In the genomic region with DNA sequence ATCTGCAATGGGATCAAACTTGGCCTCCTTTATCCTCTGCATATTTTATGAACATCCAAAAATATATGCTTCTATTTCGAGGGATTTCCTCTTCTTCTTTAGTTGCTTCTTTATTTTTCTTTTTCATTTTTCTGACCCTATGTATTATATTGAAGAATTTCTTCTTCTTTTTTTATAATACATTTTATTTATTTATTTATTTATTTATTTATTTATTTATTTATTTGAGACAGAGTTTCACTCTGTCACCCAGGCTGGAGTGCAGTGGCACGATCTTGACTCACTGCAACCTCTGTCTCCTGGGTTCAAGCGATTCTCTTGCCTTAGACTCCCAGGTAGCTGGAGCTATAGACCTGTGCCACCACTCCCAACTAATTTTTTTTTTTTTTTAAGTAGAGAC, we compare ENCODE assay signal across 6 cellular contexts. TPM values are rescaled to one million over a fixed set of nuclear protein-coding genes. Genes with fewer than 3 reads are reported as not detected.
DNase-seq lines count a peak whose midpoint lies in the region; ATAC-seq, FAIRE-seq and TF ChIP-seq lines count a peak whose summit lies in the region.
"Not testable (repeated sequence)": the region's sequence is repeated elsewhere in the genome, so short reads cannot be mapped to it uniquely, and the experiment has no call there.

No MANE protein-coding gene starts in this region.

- TF ChIP-seq POLR2A in esophagus squamous epithelium (IDR thresholded peaks at IDR 0.05); suprapubic skin (IDR thresholded peaks at IDR 0.05): not testable (repeated sequence)

- not testable (repeated sequence) for H3K9me1 ChIP-seq in keratinocyte (ENCODE audit: control insufficient read depth, extremely low read depth, insufficient read depth, low read length)

- intact Hi-C loops in esophagus squamous epithelium (cut with DNase I): not testable (repeated sequence)

- dilution Hi-C loops in keratinocyte (cut with MboI; ENCODE audit: extremely low pct_ligation_motif_present, low sequenced_read_pairs): not testable (repeated sequence)

- H3K9me3 ChIP-seq in DOHH2 (ENCODE audit: control insufficient read depth, insufficient read depth, low read length); esophagus squamous epithelium; keratinocyte (ENCODE audit: control insufficient read depth, low read depth, low read length); parathyroid adenoma (ENCODE audit: control insufficient read depth, low read length); suprapubic skin: not testable (repeated sequence)

- not testable (repeated sequence) for TF ChIP-seq CTCF in DOHH2 (IDR thresholded peaks at IDR 0.05; ENCODE audit: low read depth, low read length, poor library complexity, severe bottlenecking); WTC11 (IDR thresholded peaks at IDR 0.05); esophagus squamous epithelium (IDR thresholded peaks at IDR 0.05); keratinocyte (optimal IDR thresholded peaks at IDR 0.05 in 1 of 3, IDR thresholded peaks at IDR 0.05 in 1 of 3, conservative IDR thresholded peaks at IDR 0.05 in 1 of 3; ENCODE audit: extremely low read depth in 1 of 3, insufficient read depth in 2 of 3, low read length in 3 of 3); parathyroid adenoma (IDR thresholded peaks at IDR 0.05); suprapubic skin (IDR thresholded peaks at IDR 0.05)

- not testable (repeated sequence) for H3K27ac Mint-ChIP-seq in WTC11

- not testable (repeated sequence) for H2AFZ ChIP-seq in keratinocyte (ENCODE audit: control insufficient read depth, low read length); parathyroid adenoma

- H3K36me3 ChIP-seq in DOHH2 (ENCODE audit: control insufficient read depth, low read length); esophagus squamous epithelium; keratinocyte (ENCODE audit: control insufficient read depth in 2 of 2, extremely low read depth in 1 of 2, insufficient read depth in 2 of 2, low read length in 2 of 2); parathyroid adenoma (ENCODE audit: control insufficient read depth, insufficient read depth, low read length); suprapubic skin: not testable (repeated sequence)

- POLR2A ChIA-PET in WTC11 (lab: Charles Lee): not testable (repeated sequence)

- not testable (repeated sequence) for H3K27me3 ChIP-seq in DOHH2 (ENCODE audit: control insufficient read depth, low read length); esophagus squamous epithelium; keratinocyte (ENCODE audit: control insufficient read depth, extremely low read depth, insufficient read depth, low read length); parathyroid adenoma (ENCODE audit: control insufficient read depth, insufficient read depth, low read length); suprapubic skin

- H3K4me3 Mint-ChIP-seq in WTC11: not testable (repeated sequence)

- H3K4me2 ChIP-seq in DOHH2 (ENCODE audit: low read length) (peak overlapping the region; percentile 1; the same call in 1 of the 2 replicates), parathyroid adenoma (ENCODE audit: low read length) (peak overlapping the region; percentile 36)
- not testable (repeated sequence) for H3K4me2 ChIP-seq in keratinocyte (ENCODE audit: control insufficient read depth, extremely low read depth, insufficient read depth, low read depth, low read length)

- peaks cover 20% of the 10 kb centered on the region for H3K4me1 Mint-ChIP-seq in WTC11

- H3K9me2 ChIP-seq in DOHH2 (replicated peaks; ENCODE audit: control insufficient read depth, low read length): not testable (repeated sequence)

- not testable (repeated sequence) for ATAC-seq in WTC11

- H3K27me3 Mint-ChIP-seq in WTC11 (ENCODE audit: low read depth): not testable (repeated sequence)

- peaks cover 15% of the 10 kb centered on the region for H3K9me3 Mint-ChIP-seq in WTC11

- not testable (repeated sequence) for H3K79me2 ChIP-seq in DOHH2 (ENCODE audit: control insufficient read depth, low read length); keratinocyte (ENCODE audit: control insufficient read depth, insufficient read depth, low read length); parathyroid adenoma

- H3K9ac ChIP-seq in keratinocyte (ENCODE audit: control insufficient read depth, extremely low read depth, insufficient read depth, low read length); parathyroid adenoma: not testable (repeated sequence)

- not testable (repeated sequence) for H3K4me3 ChIP-seq in DOHH2 (ENCODE audit: low read length); esophagus squamous epithelium; keratinocyte (ENCODE audit: control insufficient read depth in 2 of 3, extremely low read depth in 1 of 3, insufficient read depth in 2 of 3, low read depth in 1 of 3, low read length in 3 of 3); parathyroid adenoma (ENCODE audit: low read depth, low read length); suprapubic skin

- H3K36me3 Mint-ChIP-seq in WTC11: not testable (repeated sequence)

- not testable (repeated sequence) for FAIRE-seq in keratinocyte (lab: Jason Lieb, UNC)

- not testable (repeated sequence) for TF ChIP-seq EP300 in suprapubic skin (IDR thresholded peaks at IDR 0.05)

- not testable (repeated sequence) for H3F3A ChIP-seq in DOHH2 (ENCODE audit: control insufficient read depth, insufficient read depth)

- 84 to 95% methylated on average over 3 of the region's 3 CpGs for WGBS in esophagus squamous epithelium, 2 donors
- WGBS in suprapubic skin: 80% methylated on average over 3 of the region's 3 CpGs

- peaks cover 34% of the 10 kb centered on the region for H3K4me1 ChIP-seq in DOHH2 (ENCODE audit: control insufficient read depth, low read length)
- H3K4me1 ChIP-seq in esophagus squamous epithelium: peaks cover 0 to 31% (median 3%) of the 10 kb centered on the region in 3 donors
- H3K4me1 ChIP-seq in keratinocyte (ENCODE audit: control insufficient read depth, extremely low read depth, insufficient read depth, low read length): peaks cover 14% of the 10 kb centered on the region
- peaks cover 37% of the 10 kb centered on the region for H3K4me1 ChIP-seq in parathyroid adenoma
- H3K4me1 ChIP-seq in suprapubic skin: not testable (repeated sequence)

- not testable (repeated sequence) for H3K27ac ChIP-seq in DOHH2 (ENCODE audit: low read depth, low read length)
- H3K27ac ChIP-seq in esophagus squamous epithelium: peak overlapping the region in 3 of 4 donors; percentile 28 to 70 (median 57)
- H3K27ac ChIP-seq in keratinocyte (ENCODE audit: control insufficient read depth, insufficient read depth, low read length): peak overlapping the region; percentile 81
- H3K27ac ChIP-seq in parathyroid adenoma: peak overlapping the region; percentile 88
- peak overlapping the region; percentile 8 for H3K27ac ChIP-seq in suprapubic skin

- not testable (repeated sequence) for DNase-seq in WTC11 (ENCODE audit: low spot score); esophagus squamous epithelium (lab: John Stamatoyannopoulos, UW); keratinocyte (ENCODE audit: low read depth, low spot score); suprapubic skin (ENCODE audit: low spot score in 2 of 2)

- not testable (repeated sequence) for H4K20me1 ChIP-seq in DOHH2 (ENCODE audit: control insufficient read depth, insufficient read depth, low read depth, low read length); keratinocyte (ENCODE audit: control insufficient read depth, extremely low read depth, insufficient read depth, low read length)

- CTCF ChIA-PET in WTC11 (lab: Charles Lee): interaction anchor here (0.6 kb wide), 1 partner anchor 15 kb away, joined by 3 read pairs; no protein-coding TSS in a partner anchor

TF ChIP-seq in WTC11, 78 proteins besides CTCF, POLR2A, EP300 and RAD21:
- 0 out of 2 replicates have a peak, but pooled peaks have one; percentile 42 for TF ChIP-seq HMGA2 (CRISPR knock-in tag; IDR thresholded peaks at IDR 0.05)
TF ChIP-seq in WTC11: peak in this region for 1; not testable (repeated sequence) for 77.

RNA-seq across cellular contexts. Expression of gene EZR, which starts 19.6 kb away (rescaled TPM):
- total RNA-seq in WTC11 (2021): 194 to 215 TPM (median 199 TPM) in 3 replicates
- total RNA-seq in esophagus squamous epithelium: 100 to 1,000 TPM; 208 to 339 (median 285) TPM
- polyA plus RNA-seq in keratinocyte: 261 to 315 TPM (median 277 TPM) in 3 replicates
- 132 TPM for polyA plus RNA-seq in keratinocyte (2011; ENCODE audit: low read depth)
- polyA plus RNA-seq in keratinocyte (2011; cell fraction: cytosol; rRNA removed): 255 and 263 TPM in 2 replicates
- 396 and 431 TPM in 2 replicates for polyA plus RNA-seq in keratinocyte (2011; cell fraction: nucleus; rRNA removed)
- polyA plus RNA-seq in keratinocyte (2012; ENCODE audit: low replicate concordance): 252 and 297 TPM in 2 replicates
- polyA minus RNA-seq in keratinocyte: 201 to 226 TPM (median 219 TPM) in 3 replicates
- polyA minus RNA-seq in keratinocyte (2011; cell fraction: cytosol; rRNA and poly(A)+ RNA removed): 188 TPM
- 136 and 235 TPM in 2 replicates for polyA minus RNA-seq in keratinocyte (2011; cell fraction: nucleus; rRNA and poly(A)+ RNA removed)
- total RNA-seq in suprapubic skin: 100 to 1,000 TPM; 154 to 394 (median 238) TPM
